8 cellular contexts compared by ENCODE assay signal in genomic region chr16:30557950-30558788, GRCh38. TPM values are rescaled to one million over a fixed set of nuclear protein-coding genes. Genes with fewer than 3 reads are reported as not detected.
DNase-seq lines count a peak whose midpoint lies in the region; ATAC-seq, FAIRE-seq and TF ChIP-seq lines count a peak whose summit lies in the region.

ZNF764 (minus strand) TSS chr16:30558374; CDS start chr16:30558182, 192 bp downstream.

- POLR2A ChIA-PET in AG04450 (lab: Yijun Ruan, JAX), result interaction anchor here (0.6 to 1.6 kb wide), 11 partner anchors 9 to 478 kb away, joined by 4 to 12 read pairs (median 4); partner anchors contain the start of genes PRR14, ZNF688 and ZNF689

- intact Hi-C loops in mammary epithelial cell (cut with micrococcal nuclease), result loop anchor here (1.0 to 5.0 kb wide), 6 partner anchors 13 to 128 kb away; partner anchors contain the start of genes DCTPP1, ZNF688 and ZNF785

- H3K36me3 ChIP-seq in WERI-Rb-1, result peaks cover 14% of the 10 kb centered on the region
- no peaks in the 10 kb centered on the region for H3K36me3 ChIP-seq in mammary epithelial cell (ENCODE audit: insufficient read depth, low read length)
- H3K36me3 ChIP-seq in small intestine (ENCODE audit: control insufficient read depth in 2 of 2, insufficient read depth in 2 of 2, low read length in 2 of 2), result peaks cover 0 to 5% of the 10 kb centered on the region in 2 donors

- peaks cover 10% of the 10 kb centered on the region; the same call in 1 of the 2 replicates for H3K9me3 ChIP-seq in AG04450 (ENCODE audit: control insufficient read depth, insufficient read depth, low read length)
- H3K9me3 ChIP-seq in WERI-Rb-1 (ENCODE audit: severe bottlenecking), result peaks cover 4% of the 10 kb centered on the region
- H3K9me3 ChIP-seq in mammary epithelial cell (replicated peaks; ENCODE audit: insufficient read depth, low read length), result no peaks in the 10 kb centered on the region
- H3K9me3 ChIP-seq in small intestine (ENCODE audit: control insufficient read depth, low read depth), result no peaks in the 10 kb centered on the region

- peak within 1 kb of the TSS; percentile 96 for H3K4me2 ChIP-seq in mammary epithelial cell (ENCODE audit: insufficient read depth, low read depth, low read length)

- ATAC-seq in GM18870 (IDR thresholded peaks at IDR 0.05; ENCODE audit: unreplicated experiment) (peak; percentile 70), HG03135 (IDR thresholded peaks at IDR 0.05; ENCODE audit: unreplicated experiment) (peak; percentile 91)

- H3K79me2 ChIP-seq in mammary epithelial cell (ENCODE audit: insufficient read depth, low read length), result peaks cover 27% of the 10 kb centered on the region

- no peaks in the 10 kb centered on the region for H4K20me1 ChIP-seq in mammary epithelial cell (ENCODE audit: insufficient read depth, low read length)

- peak; percentile 68 for FAIRE-seq in small intestine (lab: Jason Lieb, UNC)

- dilution Hi-C loops in mammary epithelial cell (cut with HindIII; ENCODE audit: low sequenced_read_pairs), result no loop called here

- H3K4me3 ChIP-seq in AG04450 (ENCODE audit: low read depth, low read length), result peak within 1 kb of the TSS; percentile 77
- H3K4me3 ChIP-seq in WERI-Rb-1 (ENCODE audit: low read depth, low read length), result peak within 1 kb of the TSS; percentile 73
- H3K4me3 ChIP-seq in mammary epithelial cell (replicated peaks in 1 of 3; ENCODE audit: insufficient read depth in 1 of 3, low read depth in 2 of 3, low read length in 3 of 3), result peak within 1 kb of the TSS; percentile 77 to 93 (median 92)
- H3K4me3 ChIP-seq in small intestine (ENCODE audit: low read depth in 1 of 2, low read length in 2 of 2), result peak within 1 kb of the TSS; percentile 73 to 78

- peaks cover 9% of the 10 kb centered on the region for H3K4me1 ChIP-seq in mammary epithelial cell (ENCODE audit: insufficient read depth, low read length)
- peaks cover 4 to 5% of the 10 kb centered on the region in 2 donors for H3K4me1 ChIP-seq in small intestine (ENCODE audit: control insufficient read depth in 2 of 2, insufficient read depth in 1 of 2, low read depth in 1 of 2, low read length in 1 of 2)

- CTCF ChIA-PET in AG04450 (lab: Charles Lee) (interaction anchor here (0.6 to 2.3 kb wide), 5 partner anchors 22 to 468 kb away, joined by 3 to 9 read pairs (median 6); partner anchors contain the start of gene DCTPP1), mammary epithelial cell (lab: Charles Lee; ENCODE audit: low non-redundant PET) (interaction anchor here (0.6 to 1.0 kb wide), 4 partner anchors 40 to 141 kb away, joined by 3 to 9 read pairs (median 6); partner anchors contain the start of gene DCTPP1)

- 2% methylated on average over 42 of the region's 75 CpGs for WGBS in mammary epithelial cell (ENCODE audit: low coverage, missing lambda C conversion rate)
- WGBS in small intestine, 3 donors, result 0% methylated on average over 66 to 75 of the region's 75 CpGs

- TSS peak; percentile 42 for BruUV-seq in mammary epithelial cell (replicated peaks; lab: Mats Ljungman, UMichigan)

- TF ChIP-seq CTCF in AG04450 (IDR thresholded peaks at IDR 0.05; ENCODE audit: low read depth, low read length) (no peak), WERI-Rb-1 (IDR thresholded peaks at IDR 0.05; ENCODE audit: low read depth, low read length) (no peak), mammary epithelial cell (conservative IDR thresholded peaks at IDR 0.05 in 1 of 2, IDR thresholded peaks at IDR 0.05 in 1 of 2; ENCODE audit: extremely low read depth in 1 of 2, insufficient read depth in 1 of 2, low read depth in 1 of 2, low read length in 2 of 2) (peak in 1 of 2 donors; percentile 18)

- H3K27me3 ChIP-seq in AG04450 (ENCODE audit: control insufficient read depth, insufficient read depth, low read length) (no peaks in the 10 kb centered on the region), WERI-Rb-1 (ENCODE audit: insufficient read depth, low read depth, severe bottlenecking) (no peaks in the 10 kb centered on the region), mammary epithelial cell (ENCODE audit: insufficient read depth, low read length) (no peaks in the 10 kb centered on the region), small intestine (ENCODE audit: control insufficient read depth in 2 of 2, insufficient read depth in 2 of 2, low read length in 2 of 2) (no peaks in the 10 kb centered on the region)

- peak within 1 kb of the TSS; percentile 80 for H3K9ac ChIP-seq in mammary epithelial cell (ENCODE audit: insufficient read depth, low read length)

- in situ Hi-C loops in mammary epithelial cell (cut with MboI; ENCODE audit: low sequenced_read_pairs in 2 of 2), result no loop called here

- peak within 1 kb of the TSS; percentile 99 for H2AFZ ChIP-seq in mammary epithelial cell (ENCODE audit: low read depth, low read length)

- DNase-seq in AG04450 (ENCODE audit: low read depth, low spot score) (peak; percentile 90), NCI-H2227 (lab: John Stamatoyannopoulos, UW; ENCODE audit: unreplicated experiment) (peak; percentile 99), WERI-Rb-1 (peak; percentile 90), mammary epithelial cell (peak; percentile 98), iPS-NIHi11 (ENCODE audit: low spot score) (peak; percentile 93), small intestine (peak; percentile 100)

- H3K27ac ChIP-seq in AG04450 (ENCODE audit: low read depth, low read length) (peak within 1 kb of the TSS; percentile 84), WERI-Rb-1 (peak within 1 kb of the TSS; percentile 90), mammary epithelial cell (ENCODE audit: insufficient read depth, low read depth, low read length) (peak within 1 kb of the TSS; percentile 81), small intestine (ENCODE audit: low read depth in 1 of 2, low read length in 1 of 2) (peak within 1 kb of the TSS; percentile 85 to 91)

RNA-seq across cellular contexts. Expression of gene ZNF764, which starts in this region (rescaled TPM):
- 2.5 and 3.2 TPM in 2 replicates for polyA plus RNA-seq in AG04450 (2011; rRNA removed)
- polyA minus RNA-seq in AG04450 (2011; rRNA and poly(A)+ RNA removed), result 2.9 and 3.0 TPM in 2 replicates
- total RNA-seq in mammary epithelial cell, result 1 to 10 TPM; 5.5 to 6.6 TPM
- polyA plus RNA-seq in mammary epithelial cell, result 2.8 TPM
- not detected for polyA minus RNA-seq in mammary epithelial cell
- polyA plus RNA-seq in small intestine, result 1 to 10 TPM; 5.4 to 6.3 (median 6.0) TPM

Comparison
In these comparisons a context has a peak if more than half of its experiments do, and no peak if none do; other contexts are left out.
1. Peak in every context shown above with its lines: DNase-seq, ATAC-seq, H3K4me3 ChIP-seq and H3K27ac ChIP-seq.